1 cellular context compared by ENCODE assay signal in the genomic region with DNA sequence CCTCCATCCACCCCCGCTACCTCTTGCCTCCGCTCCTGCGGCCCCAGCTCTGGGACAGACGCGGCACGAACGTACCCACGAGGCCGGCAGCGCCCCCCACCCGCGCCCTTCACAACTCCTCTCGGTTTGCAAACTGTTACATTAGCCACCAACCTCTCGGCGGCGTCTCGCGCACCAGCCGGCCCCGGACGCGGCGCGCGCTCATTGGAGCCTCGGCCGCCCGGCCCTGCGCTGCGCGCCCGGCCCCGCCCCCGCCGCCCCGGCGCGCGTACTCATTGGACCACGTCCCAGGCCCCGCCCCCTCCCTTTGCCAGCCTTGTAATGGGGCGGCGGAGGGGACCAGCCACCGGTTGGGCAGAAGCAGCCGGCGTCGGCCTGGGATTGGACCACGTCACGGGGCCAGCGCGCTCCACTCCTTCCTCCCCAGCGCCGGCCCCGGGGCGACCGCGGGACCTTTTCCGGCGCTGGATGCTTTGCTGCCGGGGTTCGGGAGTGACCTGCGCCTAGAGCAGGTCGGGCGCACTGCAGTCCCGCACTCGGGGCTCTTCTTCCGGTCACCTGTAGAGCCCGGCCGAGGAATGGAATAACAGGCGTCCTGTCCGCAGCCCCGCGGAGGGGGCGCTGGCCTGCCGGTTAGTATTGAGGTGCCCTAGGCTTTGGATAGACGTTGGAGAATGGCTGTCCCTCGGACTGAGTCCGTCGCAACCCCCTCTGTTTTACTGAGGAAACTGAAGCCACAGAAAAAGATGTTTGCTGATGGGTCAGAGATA.
TF ChIP-seq lines count a peak whose summit lies in the region.

A gene with protein sequence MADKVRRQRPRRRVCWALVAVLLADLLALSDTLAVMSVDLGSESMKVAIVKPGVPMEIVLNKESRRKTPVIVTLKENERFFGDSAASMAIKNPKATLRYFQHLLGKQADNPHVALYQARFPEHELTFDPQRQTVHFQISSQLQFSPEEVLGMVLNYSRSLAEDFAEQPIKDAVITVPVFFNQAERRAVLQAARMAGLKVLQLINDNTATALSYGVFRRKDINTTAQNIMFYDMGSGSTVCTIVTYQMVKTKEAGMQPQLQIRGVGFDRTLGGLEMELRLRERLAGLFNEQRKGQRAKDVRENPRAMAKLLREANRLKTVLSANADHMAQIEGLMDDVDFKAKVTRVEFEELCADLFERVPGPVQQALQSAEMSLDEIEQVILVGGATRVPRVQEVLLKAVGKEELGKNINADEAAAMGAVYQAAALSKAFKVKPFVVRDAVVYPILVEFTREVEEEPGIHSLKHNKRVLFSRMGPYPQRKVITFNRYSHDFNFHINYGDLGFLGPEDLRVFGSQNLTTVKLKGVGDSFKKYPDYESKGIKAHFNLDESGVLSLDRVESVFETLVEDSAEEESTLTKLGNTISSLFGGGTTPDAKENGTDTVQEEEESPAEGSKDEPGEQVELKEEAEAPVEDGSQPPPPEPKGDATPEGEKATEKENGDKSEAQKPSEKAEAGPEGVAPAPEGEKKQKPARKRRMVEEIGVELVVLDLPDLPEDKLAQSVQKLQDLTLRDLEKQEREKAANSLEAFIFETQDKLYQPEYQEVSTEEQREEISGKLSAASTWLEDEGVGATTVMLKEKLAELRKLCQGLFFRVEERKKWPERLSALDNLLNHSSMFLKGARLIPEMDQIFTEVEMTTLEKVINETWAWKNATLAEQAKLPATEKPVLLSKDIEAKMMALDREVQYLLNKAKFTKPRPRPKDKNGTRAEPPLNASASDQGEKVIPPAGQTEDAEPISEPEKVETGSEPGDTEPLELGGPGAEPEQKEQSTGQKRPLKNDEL (minus strand): TSS at position 206 of the 770 bp plus-strand sequence. CDS start 1,045 bp downstream, outside the sequence.

TF ChIP-seq in HepG2, 621 proteins besides CTCF, POLR2A, EP300 and RAD21 (continued from another document and continues in another):
- TF ChIP-seq, protein P1, sequence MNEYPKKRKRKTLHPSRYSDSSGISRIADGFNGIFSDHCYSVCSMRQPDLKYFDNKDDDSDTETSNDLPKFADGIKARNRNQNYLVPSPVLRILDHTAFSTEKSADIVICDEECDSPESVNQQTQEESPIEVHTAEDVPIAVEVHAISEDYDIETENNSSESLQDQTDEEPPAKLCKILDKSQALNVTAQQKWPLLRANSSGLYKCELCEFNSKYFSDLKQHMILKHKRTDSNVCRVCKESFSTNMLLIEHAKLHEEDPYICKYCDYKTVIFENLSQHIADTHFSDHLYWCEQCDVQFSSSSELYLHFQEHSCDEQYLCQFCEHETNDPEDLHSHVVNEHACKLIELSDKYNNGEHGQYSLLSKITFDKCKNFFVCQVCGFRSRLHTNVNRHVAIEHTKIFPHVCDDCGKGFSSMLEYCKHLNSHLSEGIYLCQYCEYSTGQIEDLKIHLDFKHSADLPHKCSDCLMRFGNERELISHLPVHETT (CRISPR knock-in tag; conservative IDR thresholded peaks at IDR 0.05) = peak; percentile 97
- TF ChIP-seq ZNF781 (CRISPR knock-in tag; IDR thresholded peaks at IDR 0.05; ENCODE audit: borderline replicate concordance, not compliant biosample characterization) (no peak), ZNF792 (CRISPR knock-in tag; IDR thresholded peaks at IDR 0.05) (peak; percentile 23; the same call in 1 of the 2 replicates), SPEN (CRISPR knock-in tag; IDR thresholded peaks at IDR 0.05; ENCODE audit: low read depth) (no peak; the same call in 1 of the 2 replicates), MTA3 (CRISPR knock-in tag; IDR thresholded peaks at IDR 0.05) (no peak), RARG (CRISPR knock-in tag; IDR thresholded peaks at IDR 0.05; ENCODE audit: low read depth) (no peak), NFIB (CRISPR knock-in tag; IDR thresholded peaks at IDR 0.05; ENCODE audit: borderline replicate concordance) (no peak), CENPT (CRISPR knock-in tag; IDR thresholded peaks at IDR 0.05; ENCODE audit: low read depth) (no peak), SP4 (CRISPR knock-in tag; IDR thresholded peaks at IDR 0.05) (peak; percentile 73; the same call in 1 of the 2 replicates), KLF16 (CRISPR knock-in tag; IDR thresholded peaks at IDR 0.05) (no peak; a peak in 1 of 4 replicates), MIER3 (CRISPR knock-in tag; IDR thresholded peaks at IDR 0.05; ENCODE audit: borderline replicate concordance) (no peak), TEAD3 (CRISPR knock-in tag; optimal IDR thresholded peaks at IDR 0.05; ENCODE audit: borderline replicate concordance) (no peak), RBAK (CRISPR knock-in tag; IDR thresholded peaks at IDR 0.05) (peak; percentile 96), SETDB1 (CRISPR knock-in tag; IDR thresholded peaks at IDR 0.05; ENCODE audit: borderline replicate concordance) (no peak), SNRNP70 (IDR thresholded peaks at IDR 0.05; ENCODE audit: low read depth, low read length) (no peak), SNAPC2 (CRISPR knock-in tag; IDR thresholded peaks at IDR 0.05) (no peak), ZNF382 (CRISPR knock-in tag; IDR thresholded peaks at IDR 0.05; ENCODE audit: borderline replicate concordance) (no peak), ZNF235 (CRISPR knock-in tag; IDR thresholded peaks at IDR 0.05; ENCODE audit: borderline replicate concordance) (no peak), SP1 (IDR thresholded peaks at IDR 0.05) (no peak), SP1 (CRISPR knock-in tag; IDR thresholded peaks at IDR 0.05) (peak; percentile 60; the same call in 1 of the 2 replicates), PHF20 (CRISPR knock-in tag; IDR thresholded peaks at IDR 0.05) (peak; percentile 77), NFATC3 (CRISPR knock-in tag; IDR thresholded peaks at IDR 0.05) (no peak), U2AF2 (IDR thresholded peaks at IDR 0.05; ENCODE audit: low read depth, low read length) (no peak), GATA4 (IDR thresholded peaks at IDR 0.05; ENCODE audit: borderline replicate concordance, low read depth) (no peak), AKAP8 (CRISPR knock-in tag; IDR thresholded peaks at IDR 0.05) (0 out of 2 replicates have a peak, but pooled peaks have one; percentile 8), ZSCAN12 (CRISPR knock-in tag; IDR thresholded peaks at IDR 0.05) (no peak), KDM3A (CRISPR knock-in tag; IDR thresholded peaks at IDR 0.05; ENCODE audit: low read depth) (no peak)
- TF ChIP-seq, protein P2, sequence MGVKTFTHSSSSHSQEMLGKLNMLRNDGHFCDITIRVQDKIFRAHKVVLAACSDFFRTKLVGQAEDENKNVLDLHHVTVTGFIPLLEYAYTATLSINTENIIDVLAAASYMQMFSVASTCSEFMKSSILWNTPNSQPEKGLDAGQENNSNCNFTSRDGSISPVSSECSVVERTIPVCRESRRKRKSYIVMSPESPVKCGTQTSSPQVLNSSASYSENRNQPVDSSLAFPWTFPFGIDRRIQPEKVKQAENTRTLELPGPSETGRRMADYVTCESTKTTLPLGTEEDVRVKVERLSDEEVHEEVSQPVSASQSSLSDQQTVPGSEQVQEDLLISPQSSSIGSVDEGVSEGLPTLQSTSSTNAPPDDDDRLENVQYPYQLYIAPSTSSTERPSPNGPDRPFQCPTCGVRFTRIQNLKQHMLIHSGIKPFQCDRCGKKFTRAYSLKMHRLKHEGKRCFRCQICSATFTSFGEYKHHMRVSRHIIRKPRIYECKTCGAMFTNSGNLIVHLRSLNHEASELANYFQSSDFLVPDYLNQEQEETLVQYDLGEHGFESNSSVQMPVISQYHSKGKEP (CRISPR knock-in tag; IDR thresholded peaks at IDR 0.05) = no peak
- TF ChIP-seq, protein P3, sequence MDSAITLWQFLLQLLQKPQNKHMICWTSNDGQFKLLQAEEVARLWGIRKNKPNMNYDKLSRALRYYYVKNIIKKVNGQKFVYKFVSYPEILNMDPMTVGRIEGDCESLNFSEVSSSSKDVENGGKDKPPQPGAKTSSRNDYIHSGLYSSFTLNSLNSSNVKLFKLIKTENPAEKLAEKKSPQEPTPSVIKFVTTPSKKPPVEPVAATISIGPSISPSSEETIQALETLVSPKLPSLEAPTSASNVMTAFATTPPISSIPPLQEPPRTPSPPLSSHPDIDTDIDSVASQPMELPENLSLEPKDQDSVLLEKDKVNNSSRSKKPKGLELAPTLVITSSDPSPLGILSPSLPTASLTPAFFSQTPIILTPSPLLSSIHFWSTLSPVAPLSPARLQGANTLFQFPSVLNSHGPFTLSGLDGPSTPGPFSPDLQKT (CRISPR knock-in tag; IDR thresholded peaks at IDR 0.05; ENCODE audit: borderline replicate concordance) = no peak
- TF ChIP-seq, protein P4, sequence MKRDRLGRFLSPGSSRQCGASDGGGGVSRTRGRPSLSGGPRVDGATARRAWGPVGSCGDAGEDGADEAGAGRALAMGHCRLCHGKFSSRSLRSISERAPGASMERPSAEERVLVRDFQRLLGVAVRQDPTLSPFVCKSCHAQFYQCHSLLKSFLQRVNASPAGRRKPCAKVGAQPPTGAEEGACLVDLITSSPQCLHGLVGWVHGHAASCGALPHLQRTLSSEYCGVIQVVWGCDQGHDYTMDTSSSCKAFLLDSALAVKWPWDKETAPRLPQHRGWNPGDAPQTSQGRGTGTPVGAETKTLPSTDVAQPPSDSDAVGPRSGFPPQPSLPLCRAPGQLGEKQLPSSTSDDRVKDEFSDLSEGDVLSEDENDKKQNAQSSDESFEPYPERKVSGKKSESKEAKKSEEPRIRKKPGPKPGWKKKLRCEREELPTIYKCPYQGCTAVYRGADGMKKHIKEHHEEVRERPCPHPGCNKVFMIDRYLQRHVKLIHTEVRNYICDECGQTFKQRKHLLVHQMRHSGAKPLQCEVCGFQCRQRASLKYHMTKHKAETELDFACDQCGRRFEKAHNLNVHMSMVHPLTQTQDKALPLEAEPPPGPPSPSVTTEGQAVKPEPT (CRISPR knock-in tag; IDR thresholded peaks at IDR 0.05; ENCODE audit: low read depth) = no peak
- TF ChIP-seq, protein P5, sequence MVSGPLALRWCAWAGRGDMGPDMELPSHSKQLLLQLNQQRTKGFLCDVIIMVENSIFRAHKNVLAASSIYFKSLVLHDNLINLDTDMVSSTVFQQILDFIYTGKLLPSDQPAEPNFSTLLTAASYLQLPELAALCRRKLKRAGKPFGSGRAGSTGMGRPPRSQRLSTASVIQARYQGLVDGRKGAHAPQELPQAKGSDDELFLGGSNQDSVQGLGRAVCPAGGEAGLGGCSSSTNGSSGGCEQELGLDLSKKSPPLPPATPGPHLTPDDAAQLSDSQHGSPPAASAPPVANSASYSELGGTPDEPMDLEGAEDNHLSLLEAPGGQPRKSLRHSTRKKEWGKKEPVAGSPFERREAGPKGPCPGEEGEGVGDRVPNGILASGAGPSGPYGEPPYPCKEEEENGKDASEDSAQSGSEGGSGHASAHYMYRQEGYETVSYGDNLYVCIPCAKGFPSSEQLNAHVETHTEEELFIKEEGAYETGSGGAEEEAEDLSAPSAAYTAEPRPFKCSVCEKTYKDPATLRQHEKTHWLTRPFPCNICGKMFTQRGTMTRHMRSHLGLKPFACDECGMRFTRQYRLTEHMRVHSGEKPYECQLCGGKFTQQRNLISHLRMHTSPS (CRISPR knock-in tag; IDR thresholded peaks at IDR 0.05; ENCODE audit: low read depth) = no peak; the same call in 1 of the 2 replicates
- TF ChIP-seq, protein P6, sequence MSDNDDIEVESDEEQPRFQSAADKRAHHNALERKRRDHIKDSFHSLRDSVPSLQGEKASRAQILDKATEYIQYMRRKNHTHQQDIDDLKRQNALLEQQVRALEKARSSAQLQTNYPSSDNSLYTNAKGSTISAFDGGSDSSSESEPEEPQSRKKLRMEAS (IDR thresholded peaks at IDR 0.05) = peak; percentile 79
- TF ChIP-seq, protein P7, sequence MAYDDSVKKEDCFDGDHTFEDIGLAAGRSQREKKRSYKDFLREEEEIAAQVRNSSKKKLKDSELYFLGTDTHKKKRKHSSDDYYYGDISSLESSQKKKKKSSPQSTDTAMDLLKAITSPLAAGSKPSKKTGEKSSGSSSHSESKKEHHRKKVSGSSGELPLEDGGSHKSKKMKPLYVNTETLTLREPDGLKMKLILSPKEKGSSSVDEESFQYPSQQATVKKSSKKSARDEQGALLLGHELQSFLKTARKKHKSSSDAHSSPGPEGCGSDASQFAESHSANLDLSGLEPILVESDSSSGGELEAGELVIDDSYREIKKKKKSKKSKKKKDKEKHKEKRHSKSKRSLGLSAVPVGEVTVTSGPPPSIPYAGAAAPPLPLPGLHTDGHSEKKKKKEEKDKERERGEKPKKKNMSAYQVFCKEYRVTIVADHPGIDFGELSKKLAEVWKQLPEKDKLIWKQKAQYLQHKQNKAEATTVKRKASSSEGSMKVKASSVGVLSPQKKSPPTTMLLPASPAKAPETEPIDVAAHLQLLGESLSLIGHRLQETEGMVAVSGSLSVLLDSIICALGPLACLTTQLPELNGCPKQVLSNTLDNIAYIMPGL (CRISPR knock-in tag; IDR thresholded peaks at IDR 0.05; ENCODE audit: borderline replicate concordance in 1 of 2, low read depth in 1 of 2) = 0 out of 4 replicates have a peak, but pooled peaks of 1 of the 2 experiments have one; percentile 42
- TF ChIP-seq, protein P8, sequence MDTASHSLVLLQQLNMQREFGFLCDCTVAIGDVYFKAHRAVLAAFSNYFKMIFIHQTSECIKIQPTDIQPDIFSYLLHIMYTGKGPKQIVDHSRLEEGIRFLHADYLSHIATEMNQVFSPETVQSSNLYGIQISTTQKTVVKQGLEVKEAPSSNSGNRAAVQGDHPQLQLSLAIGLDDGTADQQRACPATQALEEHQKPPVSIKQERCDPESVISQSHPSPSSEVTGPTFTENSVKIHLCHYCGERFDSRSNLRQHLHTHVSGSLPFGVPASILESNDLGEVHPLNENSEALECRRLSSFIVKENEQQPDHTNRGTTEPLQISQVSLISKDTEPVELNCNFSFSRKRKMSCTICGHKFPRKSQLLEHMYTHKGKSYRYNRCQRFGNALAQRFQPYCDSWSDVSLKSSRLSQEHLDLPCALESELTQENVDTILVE (CRISPR knock-in tag; IDR thresholded peaks at IDR 0.05) = peak; percentile 99
- TF ChIP-seq, protein P9, sequence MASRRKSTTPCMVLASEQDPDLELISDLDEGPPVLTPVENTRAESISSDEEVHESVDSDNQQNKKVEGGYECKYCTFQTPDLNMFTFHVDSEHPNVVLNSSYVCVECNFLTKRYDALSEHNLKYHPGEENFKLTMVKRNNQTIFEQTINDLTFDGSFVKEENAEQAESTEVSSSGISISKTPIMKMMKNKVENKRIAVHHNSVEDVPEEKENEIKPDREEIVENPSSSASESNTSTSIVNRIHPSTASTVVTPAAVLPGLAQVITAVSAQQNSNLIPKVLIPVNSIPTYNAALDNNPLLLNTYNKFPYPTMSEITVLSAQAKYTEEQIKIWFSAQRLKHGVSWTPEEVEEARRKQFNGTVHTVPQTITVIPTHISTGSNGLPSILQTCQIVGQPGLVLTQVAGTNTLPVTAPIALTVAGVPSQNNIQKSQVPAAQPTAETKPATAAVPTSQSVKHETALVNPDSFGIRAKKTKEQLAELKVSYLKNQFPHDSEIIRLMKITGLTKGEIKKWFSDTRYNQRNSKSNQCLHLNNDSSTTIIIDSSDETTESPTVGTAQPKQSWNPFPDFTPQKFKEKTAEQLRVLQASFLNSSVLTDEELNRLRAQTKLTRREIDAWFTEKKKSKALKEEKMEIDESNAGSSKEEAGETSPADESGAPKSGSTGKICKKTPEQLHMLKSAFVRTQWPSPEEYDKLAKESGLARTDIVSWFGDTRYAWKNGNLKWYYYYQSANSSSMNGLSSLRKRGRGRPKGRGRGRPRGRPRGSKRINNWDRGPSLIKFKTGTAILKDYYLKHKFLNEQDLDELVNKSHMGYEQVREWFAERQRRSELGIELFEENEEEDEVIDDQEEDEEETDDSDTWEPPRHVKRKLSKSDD (CRISPR knock-in tag; IDR thresholded peaks at IDR 0.05; ENCODE audit: low read depth) = no peak
